21 cellular contexts compared by ENCODE assay signal in genomic region chr1:177311111-177311510, GRCh38.
DNase-seq lines count a peak whose midpoint lies in the region; ATAC-seq and TF ChIP-seq lines count a peak whose summit lies in the region.
"Had no signal": no experiment of that assay in that cellular context is flagged by ENCODE, and none has a peak within 500 bp of the region (broad histone marks: within the 10 kb centered on the region; RNA-seq: fewer than 3 reads in every experiment).

No MANE protein-coding gene starts in this region.

- ATAC-seq in GM19467 (IDR thresholded peaks at IDR 0.05; ENCODE audit: unreplicated experiment) (no peak), HG02763 (IDR thresholded peaks at IDR 0.05; ENCODE audit: unreplicated experiment) (no peak)
- ATAC-seq: CD8-positive, alpha-beta T cell had no signal

- H3K4me1 ChIP-seq in neural progenitor cell (peaks cover 22% of the 10 kb centered on the region), OCI-LY7 (ENCODE audit: insufficient read depth, low read length, poor library complexity, severe bottlenecking) (no peaks in the 10 kb centered on the region)
- H3K4me1 ChIP-seq: Peyer's patch, SJSA1 had no signal

- no peaks in the 10 kb centered on the region for H3K27me3 Mint-ChIP-seq in neural progenitor cell (ENCODE audit: insufficient read depth, low read depth)

- no peaks in the 10 kb centered on the region for H4K20me1 ChIP-seq in neural progenitor cell (ENCODE audit: low read depth)
- no peaks in the 10 kb centered on the region for H4K20me1 ChIP-seq in OCI-LY7 (ENCODE audit: insufficient read depth, low read length)
- H4K20me1 ChIP-seq: BLaER1 treated with 17β-estradiol and CSF1 and Interleukin-3, amounts not matched to agents 10 nM and 100 nM had no signal

- H3K4me3 ChIP-seq in neural progenitor cell = no peak overlapping the region
- no peak overlapping the region for H3K4me3 ChIP-seq in OCI-LY7 (ENCODE audit: low read depth, low read length, poor library complexity, severe bottlenecking)
- H3K4me3 ChIP-seq: BLaER1 treated with 17β-estradiol and CSF1 and Interleukin-3, amounts not matched to agents 10 nM and 100 nM; Peyer's patch; SJSA1 had no signal

- no peaks in the 10 kb centered on the region for H3K9me2 ChIP-seq in OCI-LY7 (ENCODE audit: insufficient read depth, low read length)

- CTCF ChIA-PET in OCI-LY7 (lab: Charles Lee; ENCODE audit: unreplicated experiment) = no interaction called here

- H3K4me3 Mint-ChIP-seq in neural progenitor cell = no peak overlapping the region
- H3K4me3 Mint-ChIP-seq: CD8-positive, alpha-beta T cell had no signal

- H3K9me3 Mint-ChIP-seq in neural progenitor cell = no peaks in the 10 kb centered on the region
- H3K9me3 Mint-ChIP-seq: CD8-positive, alpha-beta T cell had no signal

- no peak overlapping the region for H3K9ac ChIP-seq in neural progenitor cell
- H3K9ac ChIP-seq: BLaER1 treated with 17β-estradiol and CSF1 and Interleukin-3, amounts not matched to agents 10 nM and 100 nM had no signal

- H3K79me2 ChIP-seq in neural progenitor cell (ENCODE audit: low read depth) (no peaks in the 10 kb centered on the region), OCI-LY7 (ENCODE audit: insufficient read depth, low read depth, low read length) (no peaks in the 10 kb centered on the region)

- H3K27ac Mint-ChIP-seq in neural progenitor cell = no peak overlapping the region
- H3K27ac Mint-ChIP-seq: CD8-positive, alpha-beta T cell had no signal

- H2AFZ ChIP-seq in neural progenitor cell (replicated peaks) = no peak overlapping the region
- H2AFZ ChIP-seq in OCI-LY7 (ENCODE audit: low read length) = no peak overlapping the region

- BruUV-seq in OCI-LY7 (replicated peaks; lab: Mats Ljungman, UMichigan) = no TSS peak

- TF ChIP-seq CTCF in neural progenitor cell (IDR thresholded peaks at IDR 0.05) (no peak), OCI-LY7 (conservative IDR thresholded peaks at IDR 0.05; ENCODE audit: low read length) (no peak)

- H3K27ac ChIP-seq in neural progenitor cell (no peak overlapping the region), temporal lobe (ENCODE audit: low read depth, low read length) (peak overlapping the region; percentile 96), OCI-LY7 (ENCODE audit: low read depth, low read length, poor library complexity, severe bottlenecking) (no peak overlapping the region)
- H3K27ac ChIP-seq: 22Rv1; BLaER1 treated with 17β-estradiol and CSF1 and Interleukin-3, amounts not matched to agents 10 nM and 100 nM; Peyer's patch; SJSA1 had no signal

- H3K36me3 ChIP-seq in neural progenitor cell (no peaks in the 10 kb centered on the region), OCI-LY7 (ENCODE audit: insufficient read depth, low read length) (no peaks in the 10 kb centered on the region)
- H3K36me3 ChIP-seq: BLaER1 treated with 17β-estradiol and CSF1 and Interleukin-3, amounts not matched to agents 10 nM and 100 nM; Peyer's patch; SJSA1 had no signal

- no peaks in the 10 kb centered on the region for H3K27me3 ChIP-seq in neural progenitor cell
- H3K27me3 ChIP-seq: BLaER1 treated with 17β-estradiol and CSF1 and Interleukin-3, amounts not matched to agents 10 nM and 100 nM; Peyer's patch; SJSA1 had no signal

- DNase-seq in NCI-H82 (lab: John Stamatoyannopoulos, UW) = peak; percentile 8
- DNase-seq in NCI-H82 treated with DMSO at 0.1 percent for 48 hours (lab: John Stamatoyannopoulos, UW; ENCODE audit: unreplicated experiment) = no peak
- peak; percentile 48 for DNase-seq in inferior parietal cortex (ENCODE audit: extremely low spot score)
- peak; percentile 44 for DNase-seq in neural progenitor cell (ENCODE audit: low spot score)
- no peak for DNase-seq in OCI-LY7 (ENCODE audit: low spot score)
- DNase-seq: ACHN; CD8-positive, alpha-beta T cell; H7; Karpas-422; MV-4-11; NCI-H1105 treated with DMSO at 0.1 percent for 48 hours; NCI-H1694; NCI-H446; NCI-H69; Peyer's patch had no signal

- H3K4me1 Mint-ChIP-seq in neural progenitor cell = peaks cover 24% of the 10 kb centered on the region

- intact Hi-C loops in OCI-LY7 (cut with micrococcal nuclease; ENCODE audit: unreplicated experiment) = no loop called here

- POLR2A ChIA-PET in OCI-LY7 (lab: Charles Lee) = no interaction called here

- H3K4me2 ChIP-seq in neural progenitor cell (peak overlapping the region; percentile 33), OCI-LY7 (ENCODE audit: low read length) (no peak overlapping the region)
- H3K4me2 ChIP-seq: BLaER1 treated with 17β-estradiol and CSF1 and Interleukin-3, amounts not matched to agents 10 nM and 100 nM had no signal

- no peaks in the 10 kb centered on the region for H3K36me3 Mint-ChIP-seq in neural progenitor cell
- H3K36me3 Mint-ChIP-seq: CD8-positive, alpha-beta T cell had no signal

- H3F3A ChIP-seq in neural progenitor cell (ENCODE audit: low read depth) = peaks cover 3% of the 10 kb centered on the region

- no peaks in the 10 kb centered on the region for H3K9me3 ChIP-seq in neural progenitor cell (ENCODE audit: low read depth)
- no peaks in the 10 kb centered on the region for H3K9me3 ChIP-seq in OCI-LY7 (ENCODE audit: low read length)
- H3K9me3 ChIP-seq: BLaER1 treated with 17β-estradiol and CSF1 and Interleukin-3, amounts not matched to agents 10 nM and 100 nM; Peyer's patch; SJSA1 had no signal

Comparison
In these comparisons a context has a peak if more than half of its experiments do, and no peak if none do; other contexts are left out.
1. DNase-seq: peak in NCI-H82 (single experiment), inferior parietal cortex (single experiment) and neural progenitor cell (single experiment); none in NCI-H82 treated with DMSO at 0.1 percent for 48 hours (single experiment) and OCI-LY7 (single experiment).